ENCODE assay signal across 18 cellular contexts in the genomic region with DNA sequence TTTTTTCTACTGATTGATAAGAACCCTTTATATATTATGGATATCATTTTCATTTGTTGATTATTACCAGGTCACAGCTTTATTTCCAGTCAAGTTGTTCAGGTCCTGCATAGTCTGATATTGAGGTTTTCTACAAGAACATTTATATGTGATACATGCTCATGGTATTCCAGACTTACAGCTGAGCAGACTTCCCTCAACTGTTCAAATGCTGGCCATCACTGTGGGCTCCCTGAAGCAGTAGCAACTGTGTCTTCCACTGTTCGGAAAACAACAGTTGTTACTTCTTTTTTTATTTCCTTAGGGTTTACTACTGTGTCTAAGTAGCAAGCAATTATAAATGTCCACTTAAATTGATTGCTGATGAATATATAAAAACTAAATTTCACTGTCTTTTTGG.
"Had no signal": no experiment of that assay in that cellular context is flagged by ENCODE, and none has a peak within 500 bp of the region (broad histone marks: within the 10 kb centered on the region; RNA-seq: fewer than 3 reads in every experiment).

No MANE protein-coding gene starts in this region.

- H3K27ac Mint-ChIP-seq: activated CD4-positive, alpha-beta T cell treated with anti-CD3 and anti-CD28 coated beads, Interleukin-2, amount 10 ng/mL, durations not matched to agents 7 days and 5 days; neural progenitor cell had no signal

- H3K4me3 Mint-ChIP-seq: activated CD4-positive, alpha-beta T cell treated with anti-CD3 and anti-CD28 coated beads, Interleukin-2, amount 10 ng/mL, durations not matched to agents 7 days and 5 days; activated CD8-positive, alpha-beta T cell treated with anti-CD3 and anti-CD28 coated beads, Interleukin-2, amount 10 ng/mL, durations not matched to agents 7 days and 5 days; effector memory CD8-positive, alpha-beta T cell; neural progenitor cell had no signal

- H3K27me3 ChIP-seq: esophagus squamous epithelium, neural progenitor cell, spleen, tibial artery had no signal

- H3K36me3 ChIP-seq: neural progenitor cell had no signal

- H3K4me3 ChIP-seq: esophagus squamous epithelium, lower lobe of right lung, neural progenitor cell, prostate gland, spleen, tibial artery had no signal

- H3K27me3 Mint-ChIP-seq: activated CD4-positive, alpha-beta T cell treated with anti-CD3 and anti-CD28 coated beads, Interleukin-2, amount 10 ng/mL, durations not matched to agents 7 days and 5 days; effector memory CD8-positive, alpha-beta T cell had no signal

- H3K27ac ChIP-seq: esophagus squamous epithelium, lower lobe of right lung, neural progenitor cell, prostate gland, spleen, tibial artery had no signal

- H2AFZ ChIP-seq: neural progenitor cell had no signal

- H3K4me2 ChIP-seq: neural progenitor cell had no signal

- H3K9me3 ChIP-seq: esophagus squamous epithelium, lower lobe of right lung, prostate gland, spleen, tibial artery had no signal

- H3K9ac ChIP-seq: neural progenitor cell had no signal

- H3K4me1 Mint-ChIP-seq: neural progenitor cell had no signal

- H3K4me1 ChIP-seq: esophagus squamous epithelium, lower lobe of right lung, neural progenitor cell, prostate gland had no signal

- DNase-seq: activated CD4-positive, alpha-beta T cell treated with anti-CD3 and anti-CD28 coated beads, Interleukin-2, amount 10 ng/mL, durations not matched to agents 7 days and 5 days; activated CD8-positive, alpha-beta T cell treated with anti-CD3 and anti-CD28 coated beads, Interleukin-2, amount 10 ng/mL, durations not matched to agents 7 days and 5 days; activated naive CD4-positive, alpha-beta T cell treated with anti-CD3 and anti-CD28 coated beads, Interleukin-2, amount 50 U/mL, for 16 hours; dermis blood vessel endothelial cell; effector memory CD8-positive, alpha-beta T cell; esophagus squamous epithelium; left cardiac atrium; lower lobe of right lung; right cardiac atrium; stimulated activated CD4-positive, alpha-beta T cell treated with anti-CD3 and anti-CD28 coated beads, Interleukin-4, amount 100 ng/mL, for 4 hours; stimulated activated naive CD4-positive, alpha-beta T cell; T-helper 1 cell; T1000; tibial artery had no signal

- H3K9me3 Mint-ChIP-seq: activated CD4-positive, alpha-beta T cell treated with anti-CD3 and anti-CD28 coated beads, Interleukin-2, amount 10 ng/mL, durations not matched to agents 7 days and 5 days; effector memory CD8-positive, alpha-beta T cell; neural progenitor cell had no signal

- ATAC-seq: activated CD4-positive, CD25-positive, alpha-beta regulatory T cell treated with anti-CD3 and anti-CD28 coated beads, Interleukin-2, amount 50 U/mL, for 24 hours; activated CD8-positive, alpha-beta T cell treated with anti-CD3 and anti-CD28 coated beads, Interleukin-2, amount 10 ng/mL, durations not matched to agents 7 days and 5 days; effector memory CD8-positive, alpha-beta T cell; left cardiac atrium; lower lobe of right lung; right cardiac atrium had no signal
